In genomic region chr5:96601811-96602244, GRCh38 we compare ENCODE assay signal across 8 cellular contexts.
DNase-seq lines count a peak whose midpoint lies in the region; ATAC-seq and TF ChIP-seq lines count a peak whose summit lies in the region.

No MANE protein-coding gene starts in this region.

- H3K27ac ChIP-seq in 22Rv1: no peak overlapping the region

- intact Hi-C loops in MCF 10A (cut with micrococcal nuclease): loop anchor here (1.0 to 10.0 kb wide), 5 partner anchors 258 to 958 kb away; no protein-coding TSS in a partner anchor

- H3K27me3 Mint-ChIP-seq in T-helper 17 cell (peaks cover 54% of the 10 kb centered on the region), MCF 10A (ENCODE audit: insufficient read depth, unreplicated experiment) (no peaks in the 10 kb centered on the region)

- ATAC-seq in HG02763 (IDR thresholded peaks at IDR 0.05; ENCODE audit: unreplicated experiment) (peak; percentile 77), T-helper 17 cell (peak; percentile 89)

- H3K36me3 Mint-ChIP-seq in T-helper 17 cell (ENCODE audit: low read depth) (peaks cover 3% of the 10 kb centered on the region), MCF 10A (ENCODE audit: insufficient read depth, unreplicated experiment) (no peaks in the 10 kb centered on the region)

- peak; percentile 87 for TF ChIP-seq CTCF in 22Rv1 (IDR thresholded peaks at IDR 0.05)
- peak; percentile 82 for TF ChIP-seq CTCF in GM12873 (IDR thresholded peaks at IDR 0.05; ENCODE audit: insufficient read depth, low read depth, low read length, missing control alignments)
- TF ChIP-seq CTCF in MCF 10A (IDR thresholded peaks at IDR 0.05; ENCODE audit: unreplicated experiment): peak; percentile 65

- H3K9me3 Mint-ChIP-seq in MCF 10A (ENCODE audit: unreplicated experiment): no peaks in the 10 kb centered on the region

- no TSS peak for BruUV-seq in MCF 10A (replicated peaks; lab: Mats Ljungman, UMichigan)

- H3K4me1 Mint-ChIP-seq in T-helper 17 cell: peaks cover 5% of the 10 kb centered on the region
- H3K4me1 Mint-ChIP-seq in MCF 10A (ENCODE audit: insufficient read depth, unreplicated experiment): peaks cover 6% of the 10 kb centered on the region

- no peak overlapping the region for H3K4me3 Mint-ChIP-seq in T-helper 17 cell
- H3K4me3 Mint-ChIP-seq in MCF 10A (ENCODE audit: unreplicated experiment): no peak overlapping the region

- peak; percentile 31 for DNase-seq in NCI-H146 treated with DMSO at 0.1 percent for 48 hours (lab: John Stamatoyannopoulos, UW; ENCODE audit: unreplicated experiment)
- DNase-seq in T-helper 17 cell: peak in 1 of 3 donors; percentile 43
- peak; percentile 86 for DNase-seq in MCF 10A (ENCODE audit: unreplicated experiment)
- DNase-seq in islet precursor cell: peak; percentile 60
- DNase-seq in stimulated activated CD4-positive, alpha-beta T cell treated with anti-CD3 and anti-CD28 coated beads, Interleukin-4, amount 100 ng/mL, for 1 hour: peak; percentile 14

- no peaks in the 10 kb centered on the region for H3K9me3 ChIP-seq in T-helper 17 cell (ENCODE audit: control insufficient read depth, low read length, poor library complexity, severe bottlenecking)

- CTCF ChIA-PET in MCF 10A (lab: Yijun Ruan, JAX): interaction anchor here (0.5 to 18.2 kb wide), 75 partner anchors 8 to 820 kb away, joined by 3 to 492 read pairs (median 4); partner anchors contain the start of gene PCSK1

- H3K27ac Mint-ChIP-seq in T-helper 17 cell: no peak overlapping the region
- H3K27ac Mint-ChIP-seq in MCF 10A (ENCODE audit: low read depth, unreplicated experiment): no peak overlapping the region

- POLR2A ChIA-PET in MCF 10A (lab: Yijun Ruan, JAX): interaction anchor here (0.6 to 2.0 kb wide), 10 partner anchors 11 to 779 kb away, joined by 3 to 16 read pairs (median 3); partner anchors contain the start of gene GLRX
